Comparison of ENCODE assay signal across 9 cellular contexts in genomic region chr2:45904267-45904921, GRCh38.
DNase-seq lines count a peak whose midpoint lies in the region; ATAC-seq, FAIRE-seq and TF ChIP-seq lines count a peak whose summit lies in the region.
"Had no signal": no experiment of that assay in that cellular context is flagged by ENCODE, and none has a peak within 500 bp of the region (broad histone marks: within the 10 kb centered on the region; RNA-seq: fewer than 3 reads in every experiment).

No MANE protein-coding gene starts in this region.

- peaks cover 20% of the 10 kb centered on the region for H3K4me1 ChIP-seq in lower lobe of right lung

- peak overlapping the region; percentile 32 for H3K27ac ChIP-seq in lower lobe of right lung

- no peaks in the 10 kb centered on the region for H3K27me3 ChIP-seq in lower lobe of right lung (ENCODE audit: low read depth)
- H3K27me3 ChIP-seq in H7 (ENCODE audit: control insufficient read depth, insufficient read depth, low read length): no peaks in the 10 kb centered on the region

- no peak for TF ChIP-seq POLR2A in GM12891 (IDR thresholded peaks at IDR 0.05; ENCODE audit: low read depth, low read length)

- H3K9me3 ChIP-seq in lower lobe of right lung: no peaks in the 10 kb centered on the region

- H3K36me3 ChIP-seq in lower lobe of right lung (no peaks in the 10 kb centered on the region), H7 (replicated peaks; ENCODE audit: control insufficient read depth, insufficient read depth, low read length) (no peaks in the 10 kb centered on the region)

- peak; percentile 67 for ATAC-seq in GM21423 (IDR thresholded peaks at IDR 0.05; ENCODE audit: unreplicated experiment)
- ATAC-seq in lower lobe of right lung: no peak
- ATAC-seq in HG03025 (IDR thresholded peaks at IDR 0.05; ENCODE audit: low FRiP score, unreplicated experiment): no peak
- ATAC-seq in GM18870 (IDR thresholded peaks at IDR 0.05; ENCODE audit: unreplicated experiment): no peak
- no peak for ATAC-seq in esophagus mucosa

- FAIRE-seq in GM12891 (lab: Jason Lieb, UNC): peak; percentile 79

- no peak for TF ChIP-seq CTCF in lower lobe of right lung (IDR thresholded peaks at IDR 0.05)

- intact Hi-C loops in lower lobe of right lung (cut with DNase I): no loop called here

- DNase-seq in GM12891 (ENCODE audit: insufficient read length, low spot score): no peak
- DNase-seq in LHCN-M2 (ENCODE audit: low read depth): peak; percentile 46
- DNase-seq in lower lobe of right lung: no peak
- DNase-seq in H7: no peak
- DNase-seq: NCI-H748 treated with DMSO at 0.1 percent for 48 hours had no signal

- H3K4me3 ChIP-seq in lower lobe of right lung: no peak overlapping the region
- H3K4me3 ChIP-seq in H7 (ENCODE audit: insufficient read depth, low read depth, low read length): no peak overlapping the region

TF ChIP-seq in GM12891, 5 proteins besides CTCF, POLR2A, EP300 and RAD21:
- TF ChIP-seq POU2F2 (IDR thresholded peaks at IDR 0.05; ENCODE audit: low read depth, low read length) (no peak), POLR2AphosphoS5 (IDR thresholded peaks at IDR 0.05; ENCODE audit: low read depth, low read length) (no peak), PAX5 (IDR thresholded peaks at IDR 0.05; ENCODE audit: insufficient read depth, low read length, severe bottlenecking) (no peak), TAF1 (IDR thresholded peaks at IDR 0.05; ENCODE audit: low read depth, low read length) (no peak), SPI1 (IDR thresholded peaks at IDR 0.05; ENCODE audit: low read depth, low read length) (no peak)
TF ChIP-seq in GM12891: peak in this region for 0.
